ENCODE assay signal across 27 cellular contexts in genomic region chr5:154315196-154315595, GRCh38.
"Had no signal": no experiment of that assay in that cellular context is flagged by ENCODE, and none has a peak within 500 bp of the region (broad histone marks: within the 10 kb centered on the region; RNA-seq: fewer than 3 reads in every experiment).

No MANE protein-coding gene starts in this region.

- H3K27me3 ChIP-seq: brain microvascular endothelial cell, esophagus muscularis mucosa, foreskin keratinocyte, gastrocnemius medialis had no signal

- FAIRE-seq: astrocyte, bronchial epithelial cell, colon had no signal

- H3K9me3 ChIP-seq: esophagus muscularis mucosa, gastrocnemius medialis had no signal

- H3K4me1 ChIP-seq: foreskin keratinocyte, gastrocnemius medialis had no signal

- H3K4me3 ChIP-seq: esophagus muscularis mucosa, gastrocnemius medialis had no signal

- DNase-seq: activated CD4-positive, alpha-beta memory T cell treated with anti-CD3 and anti-CD28 coated beads, Interleukin-2, amount 10 ng/mL, durations not matched to agents 7 days and 5 days; activated CD4-positive, alpha-beta T cell treated with anti-CD3 and anti-CD28 coated beads for 1 hour; activated CD4-positive, alpha-beta T cell treated with anti-CD3 and anti-CD28 coated beads for 4 hours; activated CD4-positive, alpha-beta T cell treated with anti-CD3 and anti-CD28 coated beads, Interleukin-2, amount 10 ng/mL, durations not matched to agents 7 days and 5 days; activated CD4-positive, alpha-beta T cell treated with anti-CD3 and anti-CD28 coated beads, Interleukin-2, amount 50 U/mL, for 4 hours; activated CD8-positive, alpha-beta memory T cell treated with anti-CD3 and anti-CD28 coated beads, Interleukin-2, amount 50 U/mL, for 48 hours; activated effector memory CD4-positive, alpha-beta T cell treated with Interleukin-2 at 50 U/mL for 16 hours; activated gamma-delta T cell treated with Interleukin-2 at 50 U/mL for 16 hours; activated naive CD4-positive, alpha-beta T cell treated with anti-CD3 and anti-CD28 coated beads, Interleukin-2, amount 50 U/mL, for 16 hours; activated naive CD4-positive, alpha-beta T cell treated with Interleukin-2 at 50 U/mL for 16 hours; activated T-cell treated with anti-CD3 and anti-CD28 coated beads, Interleukin-2, amount 50 U/mL, for 4 hours; amniotic stem cell; anterior cingulate cortex; brain microvascular endothelial cell; cortex of kidney; dermis blood vessel endothelial cell; effector CD4-positive, alpha-beta T cell; effector memory CD8-positive, alpha-beta T cell; erythroblast; foreskin keratinocyte; gastrocnemius medialis; T-helper 2 cell had no signal

- H3K27ac ChIP-seq: brain microvascular endothelial cell, esophagus muscularis mucosa, foreskin keratinocyte, gastrocnemius medialis had no signal

- H3K36me3 ChIP-seq: esophagus muscularis mucosa, gastrocnemius medialis had no signal

- ATAC-seq: activated T-cell treated with anti-CD3 and anti-CD28 coated beads, Interleukin-2, amount 50 U/mL, for 4 hours; activated T-helper 17 cell treated with anti-CD3 and anti-CD28 coated beads, Interleukin-2, amount 50 U/mL, for 72 hours; effector memory CD8-positive, alpha-beta T cell; foreskin keratinocyte; gastrocnemius medialis had no signal
